27 cellular contexts compared by ENCODE assay signal in the genomic region with DNA sequence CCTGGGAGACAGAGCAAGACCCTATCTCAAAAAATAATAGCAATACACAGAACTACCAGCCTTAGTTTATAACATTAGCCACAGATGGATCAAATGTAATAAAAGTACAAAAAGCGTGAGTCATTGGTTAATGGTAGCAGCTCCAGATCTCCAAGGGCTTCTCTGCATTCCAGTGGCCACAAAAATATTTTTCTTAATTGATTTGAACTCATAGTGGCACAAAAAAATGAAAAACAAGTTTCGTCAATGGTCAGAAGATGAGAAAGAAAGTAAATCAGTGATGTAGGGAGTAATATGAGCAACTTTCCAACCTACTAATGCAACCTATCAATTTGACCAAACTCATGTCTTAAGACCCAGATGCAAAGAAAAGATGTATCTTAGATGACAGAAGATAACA.
DNase-seq lines count a peak whose midpoint lies in the region; ATAC-seq, FAIRE-seq and TF ChIP-seq lines count a peak whose summit lies in the region.
"Had no signal": no experiment of that assay in that cellular context is flagged by ENCODE, and none has a peak within 500 bp of the region (broad histone marks: within the 10 kb centered on the region; RNA-seq: fewer than 3 reads in every experiment).

No MANE protein-coding gene starts in this region.

- no peak overlapping the region for H3K9ac ChIP-seq in astrocyte (ENCODE audit: low read length)

- peaks cover 2% of the 10 kb centered on the region for H3K9me3 Mint-ChIP-seq in astrocyte (ENCODE audit: unreplicated experiment)
- H3K9me3 Mint-ChIP-seq in T-helper 2 cell treated with Interferon-gamma antibody and Interleukin-4, amounts not matched to agents 5 μg/mL and 100 μg/mL, for 36 hours: no peaks in the 10 kb centered on the region
- H3K9me3 Mint-ChIP-seq: activated CD4-positive, alpha-beta T cell treated with anti-CD3 and anti-CD28 coated beads, Interleukin-2, amount 10 ng/mL, durations not matched to agents 7 days and 5 days; activated naive CD4-positive, alpha-beta T cell treated with anti-CD3 and anti-CD28 coated beads, Interleukin-2, amount 10 ng/mL, durations not matched to agents 7 days and 5 days; activated T-cell treated with anti-CD3 and anti-CD28 coated beads, Interleukin-2, amount 50 U/mL, for 72 hours; CD4-positive, alpha-beta T cell; stimulated activated effector memory CD8-positive, alpha-beta T cell treated with anti-CD3 and anti-CD28 coated beads, Interleukin-12 subunit alpha, Interleukin-12 subunit beta, amount 100 ng/mL, for 72 hours had no signal

- no peak overlapping the region for H2AFZ ChIP-seq in astrocyte (ENCODE audit: low read depth, low read length)

- no peaks in the 10 kb centered on the region for H4K20me1 ChIP-seq in astrocyte (ENCODE audit: insufficient read depth, low read length)

- no peak overlapping the region for H3K4me2 ChIP-seq in astrocyte (ENCODE audit: low read length)
- H3K4me2 ChIP-seq: A549 had no signal

- H3K9me3 ChIP-seq in astrocyte (ENCODE audit: insufficient read depth, low read depth, low read length): no peaks in the 10 kb centered on the region

- H3K27me3 Mint-ChIP-seq in astrocyte (ENCODE audit: low read depth, unreplicated experiment): peaks cover 2% of the 10 kb centered on the region
- H3K27me3 Mint-ChIP-seq in T-helper 2 cell treated with Interferon-gamma antibody and Interleukin-4, amounts not matched to agents 5 μg/mL and 100 μg/mL, for 36 hours (ENCODE audit: low read depth): peaks cover 33% of the 10 kb centered on the region

- H3K36me3 Mint-ChIP-seq in astrocyte (ENCODE audit: low read depth, unreplicated experiment): peaks cover 6% of the 10 kb centered on the region
- no peaks in the 10 kb centered on the region for H3K36me3 Mint-ChIP-seq in T-helper 2 cell treated with Interferon-gamma antibody and Interleukin-4, amounts not matched to agents 5 μg/mL and 100 μg/mL, for 36 hours (ENCODE audit: low read depth)
- H3K36me3 Mint-ChIP-seq: activated naive CD4-positive, alpha-beta T cell treated with anti-CD3 and anti-CD28 coated beads, Interleukin-2, amount 10 ng/mL, durations not matched to agents 7 days and 5 days; stimulated activated effector memory CD8-positive, alpha-beta T cell treated with anti-CD3 and anti-CD28 coated beads, Interleukin-12 subunit alpha, Interleukin-12 subunit beta, amount 100 ng/mL, for 72 hours had no signal

- no peak for ATAC-seq in HG03565 (IDR thresholded peaks at IDR 0.05; ENCODE audit: unreplicated experiment)
- ATAC-seq in HG03175 (IDR thresholded peaks at IDR 0.05; ENCODE audit: unreplicated experiment): no peak
- ATAC-seq: A549; activated T-cell treated with anti-CD3 and anti-CD28 coated beads, Interleukin-2, amount 50 U/mL, for 72 hours; left lobe of liver; naive thymus-derived CD4-positive, alpha-beta T cell; stimulated activated effector memory CD8-positive, alpha-beta T cell treated with anti-CD3 and anti-CD28 coated beads, Interleukin-12 subunit alpha, Interleukin-12 subunit beta, amount 100 ng/mL, for 72 hours had no signal

- no peaks in the 10 kb centered on the region for H3K4me1 ChIP-seq in astrocyte (ENCODE audit: insufficient read depth, low read length)
- H3K4me1 ChIP-seq: A549 had no signal

- no peak overlapping the region for H3K27ac ChIP-seq in astrocyte (ENCODE audit: low read depth, low read length)
- H3K27ac ChIP-seq: A549, VCaP had no signal

- no peak overlapping the region for H3K4me3 ChIP-seq in AG09309 (ENCODE audit: control insufficient read depth, low read depth, low read length)
- no peak overlapping the region for H3K4me3 ChIP-seq in HFF-Myc (replicated peaks; ENCODE audit: low read depth, low read length)
- H3K4me3 ChIP-seq in astrocyte (ENCODE audit: insufficient read depth, low read depth, low read length): no peak overlapping the region
- H3K4me3 ChIP-seq: A549 had no signal

- no peak overlapping the region for H3K27ac Mint-ChIP-seq in astrocyte (ENCODE audit: unreplicated experiment)
- no peak overlapping the region for H3K27ac Mint-ChIP-seq in T-helper 2 cell treated with Interferon-gamma antibody and Interleukin-4, amounts not matched to agents 5 μg/mL and 100 μg/mL, for 36 hours
- H3K27ac Mint-ChIP-seq: activated CD4-positive, alpha-beta T cell treated with anti-CD3 and anti-CD28 coated beads, Interleukin-2, amount 10 ng/mL, durations not matched to agents 7 days and 5 days; activated naive CD4-positive, alpha-beta T cell treated with anti-CD3 and anti-CD28 coated beads, Interleukin-2, amount 10 ng/mL, durations not matched to agents 7 days and 5 days; activated T-cell treated with anti-CD3 and anti-CD28 coated beads, Interleukin-2, amount 50 U/mL, for 72 hours; CD4-positive, alpha-beta T cell; naive thymus-derived CD4-positive, alpha-beta T cell; stimulated activated effector memory CD8-positive, alpha-beta T cell treated with anti-CD3 and anti-CD28 coated beads, Interleukin-12 subunit alpha, Interleukin-12 subunit beta, amount 100 ng/mL, for 72 hours had no signal

- FAIRE-seq in astrocyte (lab: Jason Lieb, UNC): no peak
- FAIRE-seq: A549, G401.6, small intestine had no signal

- H3K27me3 ChIP-seq in astrocyte (ENCODE audit: insufficient read depth, low read length): no peaks in the 10 kb centered on the region

- H3K4me3 Mint-ChIP-seq in astrocyte (ENCODE audit: unreplicated experiment): no peak overlapping the region
- H3K4me3 Mint-ChIP-seq in T-helper 2 cell treated with Interferon-gamma antibody and Interleukin-4, amounts not matched to agents 5 μg/mL and 100 μg/mL, for 36 hours: no peak overlapping the region
- H3K4me3 Mint-ChIP-seq: activated CD4-positive, alpha-beta T cell treated with anti-CD3 and anti-CD28 coated beads, Interleukin-2, amount 10 ng/mL, durations not matched to agents 7 days and 5 days; activated naive CD4-positive, alpha-beta T cell treated with anti-CD3 and anti-CD28 coated beads, Interleukin-2, amount 10 ng/mL, durations not matched to agents 7 days and 5 days; activated T-cell treated with anti-CD3 and anti-CD28 coated beads, Interleukin-2, amount 50 U/mL, for 72 hours; CD4-positive, alpha-beta T cell; naive thymus-derived CD4-positive, alpha-beta T cell; stimulated activated effector memory CD8-positive, alpha-beta T cell treated with anti-CD3 and anti-CD28 coated beads, Interleukin-12 subunit alpha, Interleukin-12 subunit beta, amount 100 ng/mL, for 72 hours had no signal

- peaks cover 2% of the 10 kb centered on the region for H3K4me1 Mint-ChIP-seq in astrocyte (ENCODE audit: low read depth, unreplicated experiment)
- no peaks in the 10 kb centered on the region for H3K4me1 Mint-ChIP-seq in T-helper 2 cell treated with Interferon-gamma antibody and Interleukin-4, amounts not matched to agents 5 μg/mL and 100 μg/mL, for 36 hours (ENCODE audit: low read depth)
- H3K4me1 Mint-ChIP-seq: activated CD4-positive, alpha-beta T cell treated with anti-CD3 and anti-CD28 coated beads, Interleukin-2, amount 10 ng/mL, durations not matched to agents 7 days and 5 days; activated naive CD4-positive, alpha-beta T cell treated with anti-CD3 and anti-CD28 coated beads, Interleukin-2, amount 10 ng/mL, durations not matched to agents 7 days and 5 days; naive thymus-derived CD4-positive, alpha-beta T cell; stimulated activated effector memory CD8-positive, alpha-beta T cell treated with anti-CD3 and anti-CD28 coated beads, Interleukin-12 subunit alpha, Interleukin-12 subunit beta, amount 100 ng/mL, for 72 hours had no signal

- no peaks in the 10 kb centered on the region for H3K79me2 ChIP-seq in astrocyte (ENCODE audit: insufficient read depth, low read length)

- H3K36me3 ChIP-seq in astrocyte (ENCODE audit: insufficient read depth, low read length): no peaks in the 10 kb centered on the region

- DNase-seq in AG09309 (ENCODE audit: low read depth): peak; percentile 67
- peak; percentile 57 for DNase-seq in HFF-Myc (ENCODE audit: extremely low read depth, low read depth)
- DNase-seq in astrocyte (ENCODE audit: low read depth): peak; percentile 66
- peak; percentile 58 for DNase-seq in iris pigment epithelial cell (ENCODE audit: low read depth)
- DNase-seq in T-helper 2 cell treated with Interferon-gamma antibody and Interleukin-4, amounts not matched to agents 5 μg/mL and 100 μg/mL, for 36 hours (ENCODE audit: low spot score): no peak
- DNase-seq in OCI-M2 (lab: John Stamatoyannopoulos, UW; ENCODE audit: unreplicated experiment): no peak
- DNase-seq: activated CD4-positive, alpha-beta T cell treated with anti-CD3 and anti-CD28 coated beads, Interleukin-2, amount 10 ng/mL, durations not matched to agents 7 days and 5 days; activated naive CD4-positive, alpha-beta T cell treated with anti-CD3 and anti-CD28 coated beads, Interleukin-2, amount 10 ng/mL, durations not matched to agents 7 days and 5 days; activated T-cell treated with anti-CD3 and anti-CD28 coated beads, Interleukin-2, amount 50 U/mL, for 72 hours; anterior cingulate cortex; CD4-positive, alpha-beta T cell; cerebellar nuclear complex; foreskin melanocyte; H7; KBM-7; naive thymus-derived CD4-positive, alpha-beta T cell; NCI-H1436; NCI-H446 treated with DMSO at 0.1 percent for 48 hours; occipital lobe; small intestine had no signal

- TF ChIP-seq CTCF in AG09309 (IDR thresholded peaks at IDR 0.05; ENCODE audit: control insufficient read depth, insufficient read depth, low read depth, low read length, missing control alignments) (no peak), HFF-Myc (IDR thresholded peaks at IDR 0.05; ENCODE audit: low read depth, low read length, missing control alignments) (no peak), astrocyte (IDR thresholded peaks at IDR 0.05; ENCODE audit: insufficient read depth, low read depth, low read length) (no peak)

Comparison
In these comparisons a context has a peak if more than half of its experiments do, and no peak if none do; other contexts are left out.
1. DNase-seq: peak in AG09309 (single experiment), HFF-Myc (single experiment), astrocyte (single experiment) and iris pigment epithelial cell (single experiment); none in T-helper 2 cell treated with Interferon-gamma antibody and Interleukin-4, amounts not matched to agents 5 μg/mL and 100 μg/mL, for 36 hours (single experiment) and OCI-M2 (single experiment).